ENCODE assay signal across 19 cellular contexts in the genomic region with DNA sequence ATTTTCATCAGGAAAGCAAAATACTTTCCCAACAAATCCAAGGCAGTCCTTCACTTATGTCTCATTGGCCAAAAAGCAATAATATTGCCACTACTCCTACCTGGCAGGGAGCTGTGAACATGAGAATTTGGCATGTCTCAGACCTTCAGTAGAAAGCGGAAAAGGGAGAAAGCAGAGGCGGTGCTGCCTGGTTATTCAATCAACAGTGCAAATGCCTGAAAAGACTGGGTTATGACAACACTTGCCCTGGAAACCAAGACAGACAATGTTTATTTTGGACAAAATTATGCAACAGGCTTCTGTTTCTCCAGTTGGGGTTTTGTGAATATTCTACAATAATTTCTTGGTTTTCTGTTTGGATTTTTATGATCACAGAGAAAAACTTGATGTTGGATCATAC.
"Had no signal": no experiment of that assay in that cellular context is flagged by ENCODE, and none has a peak within 500 bp of the region (broad histone marks: within the 10 kb centered on the region; RNA-seq: fewer than 3 reads in every experiment).

No MANE protein-coding gene starts in this region.

- H3K27ac ChIP-seq: coronary artery, spleen, suprapubic skin had no signal

- H3K36me3 Mint-ChIP-seq: activated naive CD4-positive, alpha-beta T cell treated with anti-CD3 and anti-CD28 coated beads, Interleukin-2, amount 50 U/mL, for 24 hours; stimulated activated naive B cell treated with anti-CD40 and anti-IgM and Interleukin-4, amounts not matched to agents 10 μg/mL and 1 μg/mL and 100 μg/mL, for 72 hours; type B pancreatic cell had no signal

- ATAC-seq: activated T-helper 17 cell treated with anti-CD3 and anti-CD28 coated beads, Interleukin-2, amount 50 U/mL, for 72 hours; natural killer cell; right cardiac atrium; SK-N-SH treated with all-trans-retinoic acid at 6 μM for 48 hours; stimulated activated naive B cell treated with anti-CD40 and anti-IgM and Interleukin-4, amounts not matched to agents 10 μg/mL and 1 μg/mL and 100 μg/mL, for 72 hours had no signal

- H3K9me3 ChIP-seq: suprapubic skin had no signal

- H3K4me3 Mint-ChIP-seq: activated B cell treated with CpG ODN at 0.5 μM for 24 hours; activated CD4-positive, alpha-beta T cell treated with anti-CD3 and anti-CD28 coated beads, Interleukin-2, amount 10 ng/mL, durations not matched to agents 7 days and 5 days; activated naive CD4-positive, alpha-beta T cell treated with anti-CD3 and anti-CD28 coated beads, Interleukin-2, amount 50 U/mL, for 24 hours; activated T-helper 17 cell treated with anti-CD3 and anti-CD28 coated beads, Interleukin-2, amount 50 U/mL, for 72 hours; natural killer cell; stimulated activated naive B cell treated with anti-CD40 and anti-IgM and Interleukin-4, amounts not matched to agents 10 μg/mL and 1 μg/mL and 100 μg/mL, for 72 hours; type B pancreatic cell had no signal

- DNase-seq: activated B cell treated with CpG ODN at 0.5 μM for 24 hours; activated CD4-positive, alpha-beta T cell treated with anti-CD3 and anti-CD28 coated beads, Interleukin-2, amount 10 ng/mL, durations not matched to agents 7 days and 5 days; activated CD8-positive, alpha-beta memory T cell treated with anti-CD3 and anti-CD28 coated beads for 24 hours; amygdala; effector CD4-positive, alpha-beta T cell; hypothalamus; left cardiac atrium; natural killer cell; right cardiac atrium; spleen; stimulated activated CD4-positive, alpha-beta T cell treated with anti-CD3 and anti-CD28 coated beads, Interleukin-2, amount 100 ng/mL, for 24 hours; stimulated activated naive B cell treated with anti-CD40 and anti-IgM and Interleukin-4, amounts not matched to agents 10 μg/mL and 1 μg/mL and 100 μg/mL, for 72 hours had no signal

- H3K27me3 Mint-ChIP-seq: activated B cell treated with CpG ODN at 0.5 μM for 24 hours; activated CD4-positive, alpha-beta T cell treated with anti-CD3 and anti-CD28 coated beads, Interleukin-2, amount 10 ng/mL, durations not matched to agents 7 days and 5 days; activated naive CD4-positive, alpha-beta T cell treated with anti-CD3 and anti-CD28 coated beads, Interleukin-2, amount 50 U/mL, for 24 hours; activated T-helper 17 cell treated with anti-CD3 and anti-CD28 coated beads, Interleukin-2, amount 50 U/mL, for 72 hours; progenitor cell of endocrine pancreas; type B pancreatic cell had no signal

- H3K27ac Mint-ChIP-seq: activated B cell treated with CpG ODN at 0.5 μM for 24 hours; activated CD4-positive, alpha-beta T cell treated with anti-CD3 and anti-CD28 coated beads, Interleukin-2, amount 10 ng/mL, durations not matched to agents 7 days and 5 days; activated naive CD4-positive, alpha-beta T cell treated with anti-CD3 and anti-CD28 coated beads, Interleukin-2, amount 50 U/mL, for 24 hours; activated T-helper 17 cell treated with anti-CD3 and anti-CD28 coated beads, Interleukin-2, amount 50 U/mL, for 72 hours; natural killer cell; progenitor cell of endocrine pancreas; stimulated activated naive B cell treated with anti-CD40 and anti-IgM and Interleukin-4, amounts not matched to agents 10 μg/mL and 1 μg/mL and 100 μg/mL, for 72 hours; type B pancreatic cell had no signal

- H3K9me3 Mint-ChIP-seq: activated B cell treated with CpG ODN at 0.5 μM for 24 hours, type B pancreatic cell had no signal

- H3K4me1 Mint-ChIP-seq: activated B cell treated with CpG ODN at 0.5 μM for 24 hours; activated CD4-positive, alpha-beta T cell treated with anti-CD3 and anti-CD28 coated beads, Interleukin-2, amount 10 ng/mL, durations not matched to agents 7 days and 5 days; activated naive CD4-positive, alpha-beta T cell treated with anti-CD3 and anti-CD28 coated beads, Interleukin-2, amount 50 U/mL, for 24 hours; activated T-helper 17 cell treated with anti-CD3 and anti-CD28 coated beads, Interleukin-2, amount 50 U/mL, for 72 hours; natural killer cell; stimulated activated naive B cell treated with anti-CD40 and anti-IgM and Interleukin-4, amounts not matched to agents 10 μg/mL and 1 μg/mL and 100 μg/mL, for 72 hours had no signal

- H3K4me3 ChIP-seq: coronary artery, spleen, suprapubic skin had no signal

- H3K4me1 ChIP-seq: spleen, suprapubic skin had no signal
